In the genomic region with DNA sequence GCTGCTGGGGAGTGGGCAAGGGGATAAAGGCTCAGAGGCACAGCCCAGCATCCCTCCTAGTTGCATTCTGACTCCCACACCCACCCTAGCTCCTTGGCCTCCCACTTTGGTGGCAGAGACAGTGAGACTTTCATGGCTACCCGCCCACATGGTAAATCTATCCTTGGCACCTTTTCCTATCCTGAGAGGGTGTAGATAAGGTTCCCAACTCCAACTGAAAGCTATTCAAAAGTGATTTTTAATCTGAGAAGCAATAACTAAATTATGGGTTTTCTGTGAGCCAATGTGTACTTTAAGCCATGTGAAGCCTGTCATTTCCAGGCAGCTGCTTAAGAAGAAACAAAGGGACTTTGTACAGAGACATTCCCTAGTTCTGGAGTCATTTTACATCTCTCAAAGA, we compare ENCODE assay signal across 1 cellular context.
TF ChIP-seq lines count a peak whose summit lies in the region.

No MANE protein-coding gene starts in this region.

TF ChIP-seq in HepG2, 621 proteins besides CTCF, POLR2A, EP300 and RAD21 (continued from another document):
- TF ChIP-seq, protein P1, sequence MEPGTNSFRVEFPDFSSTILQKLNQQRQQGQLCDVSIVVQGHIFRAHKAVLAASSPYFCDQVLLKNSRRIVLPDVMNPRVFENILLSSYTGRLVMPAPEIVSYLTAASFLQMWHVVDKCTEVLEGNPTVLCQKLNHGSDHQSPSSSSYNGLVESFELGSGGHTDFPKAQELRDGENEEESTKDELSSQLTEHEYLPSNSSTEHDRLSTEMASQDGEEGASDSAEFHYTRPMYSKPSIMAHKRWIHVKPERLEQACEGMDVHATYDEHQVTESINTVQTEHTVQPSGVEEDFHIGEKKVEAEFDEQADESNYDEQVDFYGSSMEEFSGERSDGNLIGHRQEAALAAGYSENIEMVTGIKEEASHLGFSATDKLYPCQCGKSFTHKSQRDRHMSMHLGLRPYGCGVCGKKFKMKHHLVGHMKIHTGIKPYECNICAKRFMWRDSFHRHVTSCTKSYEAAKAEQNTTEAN (CRISPR knock-in tag; conservative IDR thresholded peaks at IDR 0.05): no peak
- TF ChIP-seq MED8 (CRISPR knock-in tag; IDR thresholded peaks at IDR 0.05; ENCODE audit: insufficient replicate concordance) (no peak), CBX2 (IDR thresholded peaks at IDR 0.05; ENCODE audit: low read depth, low read length) (no peak), CBX2 (CRISPR knock-in tag; IDR thresholded peaks at IDR 0.05; ENCODE audit: low read depth) (no peak), TOE1 (CRISPR knock-in tag; IDR thresholded peaks at IDR 0.05) (no peak), RFX3 (CRISPR knock-in tag; IDR thresholded peaks at IDR 0.05) (no peak), ZNF343 (CRISPR knock-in tag; IDR thresholded peaks at IDR 0.05) (no peak), CC2D1A (CRISPR knock-in tag; IDR thresholded peaks at IDR 0.05) (no peak)
- TF ChIP-seq, protein P2, sequence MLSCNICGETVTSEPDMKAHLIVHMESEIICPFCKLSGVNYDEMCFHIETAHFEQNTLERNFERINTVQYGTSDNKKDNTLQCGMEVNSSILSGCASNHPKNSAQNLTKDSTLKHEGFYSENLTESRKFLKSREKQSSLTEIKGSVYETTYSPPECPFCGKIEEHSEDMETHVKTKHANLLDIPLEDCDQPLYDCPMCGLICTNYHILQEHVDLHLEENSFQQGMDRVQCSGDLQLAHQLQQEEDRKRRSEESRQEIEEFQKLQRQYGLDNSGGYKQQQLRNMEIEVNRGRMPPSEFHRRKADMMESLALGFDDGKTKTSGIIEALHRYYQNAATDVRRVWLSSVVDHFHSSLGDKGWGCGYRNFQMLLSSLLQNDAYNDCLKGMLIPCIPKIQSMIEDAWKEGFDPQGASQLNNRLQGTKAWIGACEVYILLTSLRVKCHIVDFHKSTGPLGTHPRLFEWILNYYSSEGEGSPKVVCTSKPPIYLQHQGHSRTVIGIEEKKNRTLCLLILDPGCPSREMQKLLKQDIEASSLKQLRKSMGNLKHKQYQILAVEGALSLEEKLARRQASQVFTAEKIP (CRISPR knock-in tag; IDR thresholded peaks at IDR 0.05; ENCODE audit: borderline replicate concordance): no peak
- TF ChIP-seq, protein P3, sequence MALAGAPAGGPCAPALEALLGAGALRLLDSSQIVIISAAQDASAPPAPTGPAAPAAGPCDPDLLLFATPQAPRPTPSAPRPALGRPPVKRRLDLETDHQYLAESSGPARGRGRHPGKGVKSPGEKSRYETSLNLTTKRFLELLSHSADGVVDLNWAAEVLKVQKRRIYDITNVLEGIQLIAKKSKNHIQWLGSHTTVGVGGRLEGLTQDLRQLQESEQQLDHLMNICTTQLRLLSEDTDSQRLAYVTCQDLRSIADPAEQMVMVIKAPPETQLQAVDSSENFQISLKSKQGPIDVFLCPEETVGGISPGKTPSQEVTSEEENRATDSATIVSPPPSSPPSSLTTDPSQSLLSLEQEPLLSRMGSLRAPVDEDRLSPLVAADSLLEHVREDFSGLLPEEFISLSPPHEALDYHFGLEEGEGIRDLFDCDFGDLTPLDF (CRISPR knock-in tag; IDR thresholded peaks at IDR 0.05): no peak
